ENCODE assay signal across 11 cellular contexts in the genomic region with DNA sequence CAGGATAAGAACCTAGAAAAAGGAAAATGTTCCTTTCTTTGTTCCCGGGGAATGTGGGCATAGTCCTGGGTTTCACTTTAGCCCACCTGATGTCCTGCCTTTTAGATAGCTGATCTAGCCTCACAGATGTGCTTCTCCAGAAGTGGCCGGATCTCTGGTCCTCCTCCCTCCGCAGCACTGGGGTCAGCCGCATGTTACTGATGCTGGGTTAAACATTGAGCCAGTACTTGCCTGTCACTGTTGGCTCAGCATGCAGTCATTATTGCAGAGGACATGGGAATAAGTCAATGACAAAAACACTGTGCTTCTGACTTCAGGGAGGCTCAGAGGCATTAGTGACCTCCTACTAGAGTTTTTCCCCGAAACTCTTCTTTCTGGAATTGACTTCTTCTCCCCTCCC. TPM values are rescaled to one million over a fixed set of nuclear protein-coding genes. Genes with fewer than 3 reads are reported as not detected.
DNase-seq lines count a peak whose midpoint lies in the region; ATAC-seq, FAIRE-seq and TF ChIP-seq lines count a peak whose summit lies in the region.
"Had no signal": no experiment of that assay in that cellular context is flagged by ENCODE, and none has a peak within 500 bp of the region (broad histone marks: within the 10 kb centered on the region; RNA-seq: fewer than 3 reads in every experiment).

No MANE protein-coding gene starts in this region.

- peaks cover 47 to 59% (median 49%) of the 10 kb centered on the region in 3 donors for H3K4me1 ChIP-seq in skeletal muscle tissue (ENCODE audit: control insufficient read depth in 3 of 3, insufficient read depth in 3 of 3, low read length in 3 of 3)

- H3K27ac ChIP-seq in skeletal muscle tissue (ENCODE audit: low read depth, low read length): peak overlapping the region; percentile 76

- no peaks in the 10 kb centered on the region for H3K9me3 ChIP-seq in skeletal muscle tissue (ENCODE audit: control insufficient read depth in 3 of 3, low read length in 3 of 3)
- H3K9me3 ChIP-seq: MG63 had no signal

- TF ChIP-seq POLR2A in GM18505 (IDR thresholded peaks at IDR 0.05; ENCODE audit: borderline replicate concordance, extremely low read depth, insufficient read depth, insufficient read length): no peak

- no peak for FAIRE-seq in RCC 7860 (lab: Jason Lieb, UNC)

- intact Hi-C loops in left ventricle myocardium superior (cut with micrococcal nuclease): no loop called here

- H3K27ac Mint-ChIP-seq in activated naive CD4-positive, alpha-beta T cell treated with anti-CD3 and anti-CD28 coated beads, Interleukin-2, amount 50 U/mL, for 24 hours: peak overlapping the region; percentile 92

- peak; percentile 14 for DNase-seq in RCC 7860 (ENCODE audit: low spot score)
- no peak for DNase-seq in left ventricle myocardium superior
- DNase-seq in NCI-H510A (lab: John Stamatoyannopoulos, UW): no peak
- DNase-seq: MG63, NCI-H226 had no signal

- peak overlapping the region; percentile 36 to 59 (median 58) for H3K9ac ChIP-seq in skeletal muscle tissue (ENCODE audit: low read depth in 1 of 3, low read length in 3 of 3)

- peaks cover 18% of the 10 kb centered on the region for H3K36me3 Mint-ChIP-seq in activated naive CD4-positive, alpha-beta T cell treated with anti-CD3 and anti-CD28 coated beads, Interleukin-2, amount 50 U/mL, for 24 hours

- H3K27me3 Mint-ChIP-seq in activated naive CD4-positive, alpha-beta T cell treated with anti-CD3 and anti-CD28 coated beads, Interleukin-2, amount 50 U/mL, for 24 hours: no peaks in the 10 kb centered on the region

- H3K36me3 ChIP-seq in skeletal muscle tissue (ENCODE audit: control insufficient read depth in 3 of 3, insufficient read depth in 3 of 3, low read length in 3 of 3): peaks cover 0 to 4% (median 0%) of the 10 kb centered on the region in 3 donors
- H3K36me3 ChIP-seq: MG63 had no signal

- peak overlapping the region in 1 of 3 donors; percentile 32 for H3K4me3 ChIP-seq in skeletal muscle tissue (ENCODE audit: low read length in 3 of 3)
- H3K4me3 ChIP-seq: MG63 had no signal

- H3K9me3 Mint-ChIP-seq in activated naive CD4-positive, alpha-beta T cell treated with anti-CD3 and anti-CD28 coated beads, Interleukin-2, amount 50 U/mL, for 24 hours: no peaks in the 10 kb centered on the region

- peaks cover 97% of the 10 kb centered on the region for H3K4me1 Mint-ChIP-seq in activated naive CD4-positive, alpha-beta T cell treated with anti-CD3 and anti-CD28 coated beads, Interleukin-2, amount 50 U/mL, for 24 hours

- ATAC-seq in left ventricle myocardium superior: peak; percentile 64
- ATAC-seq in GM19035 (IDR thresholded peaks at IDR 0.05; ENCODE audit: unreplicated experiment): no peak
- no peak for ATAC-seq in GM18505 (IDR thresholded peaks at IDR 0.05; ENCODE audit: unreplicated experiment)
- ATAC-seq in HG03457 (IDR thresholded peaks at IDR 0.05; ENCODE audit: unreplicated experiment): no peak
- ATAC-seq: activated CD4-positive, CD25-positive, alpha-beta regulatory T cell treated with anti-CD3 and anti-CD28 coated beads, Interleukin-2, amount 50 U/mL, for 24 hours had no signal

- H3K27me3 ChIP-seq in skeletal muscle tissue (ENCODE audit: control insufficient read depth in 3 of 3, insufficient read depth in 3 of 3, low read length in 3 of 3): no peaks in the 10 kb centered on the region
- H3K27me3 ChIP-seq: MG63 had no signal

- no peak overlapping the region for H3K4me3 Mint-ChIP-seq in activated naive CD4-positive, alpha-beta T cell treated with anti-CD3 and anti-CD28 coated beads, Interleukin-2, amount 50 U/mL, for 24 hours

RNA-seq across cellular contexts. Expression of gene NCK2, which starts 27.6 kb away (rescaled TPM):
- total RNA-seq in left ventricle myocardium superior (39.9 TPM), skeletal muscle tissue (42.3 TPM)
